In genomic region chr5:11905209-11905608, GRCh38 we compare ENCODE assay signal across 19 cellular contexts. TPM values are rescaled to one million over a fixed set of nuclear protein-coding genes. Genes with fewer than 3 reads are reported as not detected.
A peak's percentile ranks its signal among the peaks of the same experiment; 100 is the strongest.
DNase-seq lines count a peak whose midpoint lies in the region; ATAC-seq, FAIRE-seq and TF ChIP-seq lines count a peak whose summit lies in the region.
"Had no signal": no experiment of that assay in that cellular context is flagged by ENCODE, and none has a peak within 500 bp of the region (broad histone marks: within the 10 kb centered on the region; RNA-seq: fewer than 3 reads in every experiment).

No MANE protein-coding gene starts in this region.

- no peak overlapping the region for H3K18ac ChIP-seq in H9 (ENCODE audit: insufficient read length, low read depth, low read length)

- H3K23ac ChIP-seq in H9 (ENCODE audit: insufficient read length, low read depth, low read length): no peak overlapping the region

- H4K8ac ChIP-seq in H9 (replicated peaks; ENCODE audit: insufficient read length, low read depth, low read length): no peak overlapping the region

- no peak overlapping the region for H3K56ac ChIP-seq in H9 (ENCODE audit: insufficient read length, low read depth, low read length)

- H2BK20ac ChIP-seq in H9 (ENCODE audit: low read depth, low read length, poor library complexity, severe bottlenecking): no peak overlapping the region

- no peak overlapping the region for H4K91ac ChIP-seq in H9 (ENCODE audit: insufficient read length, low read depth, low read length)

- no peak for TF ChIP-seq CTCF in H9 (conservative IDR thresholded peaks at IDR 0.05)
- TF ChIP-seq CTCF in glutamatergic neuron (IDR thresholded peaks at IDR 0.05; ENCODE audit: partially characterized antibody, unreplicated experiment): no peak
- TF ChIP-seq CTCF in pancreas (IDR thresholded peaks at IDR 0.05): no peak

- peaks cover 51% of the 10 kb centered on the region for H3K27me3 Mint-ChIP-seq in H9 (ENCODE audit: low read depth)
- H3K27me3 Mint-ChIP-seq in glutamatergic neuron (ENCODE audit: unreplicated experiment): peaks cover 9% of the 10 kb centered on the region

- H3K4me1 ChIP-seq in H9 (ENCODE audit: insufficient read depth, low read length): no peaks in the 10 kb centered on the region
- H3K4me1 ChIP-seq in pancreas: peaks cover 8 to 10% (median 9%) of the 10 kb centered on the region in 3 donors
- H3K4me1 ChIP-seq: BLaER1 treated with 17β-estradiol and CSF1 and Interleukin-3, amounts not matched to agents 10 nM and 100 nM had no signal

- no peak overlapping the region for H3K4ac ChIP-seq in H9 (ENCODE audit: low read depth, low read length)

- DNase-seq in H9 (no peak), SK-N-DZ (ENCODE audit: low spot score) (peak; percentile 41), glutamatergic neuron (no peak), pancreas (peak in 4 of 6 donors; percentile 21 to 63 (median 40)), NCI-H1105 treated with DMSO at 0.1 percent for 48 hours (lab: John Stamatoyannopoulos, UW) (no peak), foreskin melanocyte (no peak)
- DNase-seq: activated CD8-positive, alpha-beta memory T cell treated with anti-CD3 and anti-CD28 coated beads, Interleukin-2, amount 50 U/mL, for 4 hours; DMS79; Kasumi-1; kidney glomerular epithelial cell; NCI-H187 treated with DMSO at 0.1 percent for 48 hours; NCI-H510A; stimulated activated CD4-positive, alpha-beta T cell treated with anti-CD3 and anti-CD28 coated beads, Interleukin-12 subunit alpha, Interleukin-12 subunit beta, amount 100 ng/mL, for 4 hours had no signal

- H4K5ac ChIP-seq in H9 (ENCODE audit: insufficient read length, low read depth, low read length): no peak overlapping the region

- H2AK5ac ChIP-seq in H9 (ENCODE audit: insufficient read length, low read length): no peak overlapping the region

- WGBS in H9 (ENCODE audit: extremely low coverage, insufficient read length, low lambda C conversion rate): no CpG with 5 or more reads among the region's 12 CpGs
- WGBS in pancreas, 2 donors: 29 to 46% methylated on average over 12 of the region's 12 CpGs

- H3K27ac Mint-ChIP-seq in H9 (no peak overlapping the region), glutamatergic neuron (ENCODE audit: unreplicated experiment) (peak overlapping the region; percentile 37)

- H3K79me1 ChIP-seq in H9 (ENCODE audit: insufficient read depth, low read depth, low read length, poor library complexity, severe bottlenecking): no peaks in the 10 kb centered on the region

- H3K27ac ChIP-seq in H9 (ENCODE audit: insufficient read length, low read depth, low read length) (no peak overlapping the region), pancreas (no peak overlapping the region)
- H3K27ac ChIP-seq: BLaER1 treated with 17β-estradiol and CSF1 and Interleukin-3, amounts not matched to agents 10 nM and 100 nM had no signal

- no peak overlapping the region for H2AFZ ChIP-seq in H9 (ENCODE audit: low read length)

- no peak overlapping the region for H2BK12ac ChIP-seq in H9 (ENCODE audit: insufficient read length, low read depth, low read length)

- H2BK120ac ChIP-seq in H9 (ENCODE audit: low read depth, low read length, poor library complexity, severe bottlenecking): no peak overlapping the region

- H3K36me3 Mint-ChIP-seq in H9 (ENCODE audit: insufficient read depth in 1 of 3, low read depth in 3 of 3) (no peaks in the 10 kb centered on the region), glutamatergic neuron (ENCODE audit: unreplicated experiment) (no peaks in the 10 kb centered on the region)

- H3T11ph ChIP-seq in H9 (ENCODE audit: low read length): no peak overlapping the region

- no peak for FAIRE-seq in pancreas (lab: Jason Lieb, UNC)

- intact Hi-C loops in pancreas (cut with DNase I): no loop called here

- H3K9ac ChIP-seq in H9 (ENCODE audit: extremely low read depth, insufficient read length, low read length): no peak overlapping the region
- H3K9ac ChIP-seq: BLaER1 treated with 17β-estradiol and CSF1 and Interleukin-3, amounts not matched to agents 10 nM and 100 nM had no signal

- H3K79me2 ChIP-seq in H9 (ENCODE audit: insufficient read depth, low read length): no peaks in the 10 kb centered on the region

- no peak overlapping the region for H2BK15ac ChIP-seq in H9 (ENCODE audit: low read depth, low read length)

- no peak overlapping the region for H2BK5ac ChIP-seq in H9 (ENCODE audit: insufficient read length, low read length)

- H3K9me3 ChIP-seq in H9 (ENCODE audit: control insufficient read depth, low read depth, low read length): no peaks in the 10 kb centered on the region
- H3K9me3 ChIP-seq in pancreas: no peaks in the 10 kb centered on the region

- peak overlapping the region in 1 of 4 donors; percentile 54 for H3K4me3 ChIP-seq in pancreas
- H3K4me3 ChIP-seq: BLaER1 treated with 17β-estradiol and CSF1 and Interleukin-3, amounts not matched to agents 10 nM and 100 nM had no signal

- H3K9me3 Mint-ChIP-seq in H9: no peaks in the 10 kb centered on the region
- peaks cover 9% of the 10 kb centered on the region for H3K9me3 Mint-ChIP-seq in glutamatergic neuron (ENCODE audit: unreplicated experiment)

- no peak overlapping the region for H3K14ac ChIP-seq in H9 (ENCODE audit: insufficient read depth, low read length)

- H4K20me1 ChIP-seq in H9 (ENCODE audit: control insufficient read depth, insufficient read depth, insufficient read length): no peaks in the 10 kb centered on the region
- H4K20me1 ChIP-seq: BLaER1 treated with 17β-estradiol and CSF1 and Interleukin-3, amounts not matched to agents 10 nM and 100 nM had no signal

- ATAC-seq in pancreas (peak in 2 of 4 donors; percentile 0 to 7), GM18519 (IDR thresholded peaks at IDR 0.05; ENCODE audit: low FRiP score, unreplicated experiment) (no peak)
- ATAC-seq: activated CD4-positive, CD25-positive, alpha-beta regulatory T cell treated with anti-CD3 and anti-CD28 coated beads, Interleukin-2, amount 50 U/mL, for 24 hours had no signal

- H3K27me3 ChIP-seq in H9 (ENCODE audit: insufficient read depth, low read length): peaks cover 13% of the 10 kb centered on the region; the same call in 1 of the 2 replicates
- no peaks in the 10 kb centered on the region for H3K27me3 ChIP-seq in pancreas
- H3K27me3 ChIP-seq: BLaER1 treated with 17β-estradiol and CSF1 and Interleukin-3, amounts not matched to agents 10 nM and 100 nM had no signal

- H3K4me3 Mint-ChIP-seq in H9: peak overlapping the region; percentile 38 to 74
- peak overlapping the region; percentile 73 for H3K4me3 Mint-ChIP-seq in glutamatergic neuron (ENCODE audit: unreplicated experiment)
- H3K4me3 Mint-ChIP-seq: central memory CD8-positive, alpha-beta T cell had no signal

- H3K4me1 Mint-ChIP-seq in H9: peaks cover 30% of the 10 kb centered on the region in 2 experiments
- H3K4me1 Mint-ChIP-seq in glutamatergic neuron (ENCODE audit: low read depth, unreplicated experiment): peaks cover 13% of the 10 kb centered on the region
- H3K4me1 Mint-ChIP-seq: central memory CD8-positive, alpha-beta T cell had no signal

- H3K4me2 ChIP-seq in H9 (ENCODE audit: insufficient read depth, insufficient read length, low read length): peak overlapping the region; percentile 71
- H3K4me2 ChIP-seq: BLaER1 treated with 17β-estradiol and CSF1 and Interleukin-3, amounts not matched to agents 10 nM and 100 nM had no signal

- no peaks in the 10 kb centered on the region for H3K36me3 ChIP-seq in pancreas
- H3K36me3 ChIP-seq: BLaER1 treated with 17β-estradiol and CSF1 and Interleukin-3, amounts not matched to agents 10 nM and 100 nM had no signal

- peaks cover 11% of the 10 kb centered on the region for H3K23me2 ChIP-seq in H9 (ENCODE audit: insufficient read length, low read depth, low read length, poor library complexity, severe bottlenecking)

RNA-seq across cellular contexts. Expression of gene CTNND2, which starts 1.0 kb away (rescaled TPM):
- 7.0 and 8.2 TPM in 2 replicates for total RNA-seq in H9 (2021)
- 37.8 and 43.1 TPM in 2 replicates for polyA plus RNA-seq in SK-N-DZ (2014; cell fraction: cytosol; rRNA removed)
- 14.9 and 21.0 TPM in 2 replicates for polyA plus RNA-seq in SK-N-DZ (2014; cell fraction: nucleus; rRNA removed)
- 134 TPM for total RNA-seq in glutamatergic neuron (ENCODE audit: unreplicated experiment)
- total RNA-seq in pancreas: 10 to 100 TPM; 36.2 to 62.8 (median 48.6) TPM
- polyA plus RNA-seq in pancreas: 10 to 100 TPM in 1 of 2 donors, 1 to 10 TPM in 1; 9.2 to 30.7 TPM
- total RNA-seq: glomerular endothelial cell, mononuclear cell had no signal

Comparison
In these comparisons a context has a peak if more than half of its experiments do, and no peak if none do; other contexts are left out.
1. DNase-seq: peak in SK-N-DZ (single experiment) and pancreas (4 of 6); none in H9 (single experiment), glutamatergic neuron (single experiment), NCI-H1105 treated with DMSO at 0.1 percent for 48 hours (single experiment) and foreskin melanocyte (single experiment).